Comparison of ENCODE assay signal across 13 cellular contexts in genomic region chr20:6702144-6702543, GRCh38.
"Had no signal": no experiment of that assay in that cellular context is flagged by ENCODE, and none has a peak within 500 bp of the region (broad histone marks: within the 10 kb centered on the region; RNA-seq: fewer than 3 reads in every experiment).

No MANE protein-coding gene starts in this region.

- H3K27ac ChIP-seq: prostate gland, sigmoid colon had no signal

- ATAC-seq: activated CD8-positive, alpha-beta T cell treated with anti-CD3 and anti-CD28 coated beads, Interleukin-2, amount 10 ng/mL, durations not matched to agents 7 days and 5 days; natural killer cell had no signal

- H3K36me3 ChIP-seq: prostate gland, sigmoid colon had no signal

- FAIRE-seq: astrocyte, colon had no signal

- H3K4me3 ChIP-seq: lung, prostate gland, sigmoid colon had no signal

- H3K4me1 ChIP-seq: prostate gland, sigmoid colon had no signal

- H3K27me3 ChIP-seq: sigmoid colon had no signal

- H3K9me3 ChIP-seq: prostate gland, sigmoid colon had no signal

- DNase-seq: activated CD4-positive, alpha-beta T cell treated with anti-CD3 and anti-CD28 coated beads for 4 hours; activated CD8-positive, alpha-beta memory T cell treated with anti-CD3 and anti-CD28 coated beads, Interleukin-2, amount 50 U/mL, for 48 hours; activated CD8-positive, alpha-beta T cell treated with anti-CD3 and anti-CD28 coated beads, Interleukin-2, amount 10 ng/mL, durations not matched to agents 7 days and 5 days; effector CD4-positive, alpha-beta T cell; natural killer cell; nucleus accumbens; sigmoid colon; stimulated activated CD4-positive, alpha-beta T cell treated with anti-CD3 and anti-CD28 coated beads, Interleukin-12 subunit alpha, Interleukin-12 subunit beta, amount 100 ng/mL, for 4 hours; stimulated activated naive CD4-positive, alpha-beta T cell treated with Interleukin-2 at 50 U/mL for 16 hours had no signal
